9 cellular contexts compared by ENCODE assay signal in genomic region chr5:145237843-145238242, GRCh38.
DNase-seq lines count a peak whose midpoint lies in the region; ATAC-seq and TF ChIP-seq lines count a peak whose summit lies in the region.
"Had no signal": no experiment of that assay in that cellular context is flagged by ENCODE, and none has a peak within 500 bp of the region (broad histone marks: within the 10 kb centered on the region; RNA-seq: fewer than 3 reads in every experiment).

No MANE protein-coding gene starts in this region.

- H3K36me3 ChIP-seq in right atrium auricular region (no peaks in the 10 kb centered on the region), heart left ventricle (no peaks in the 10 kb centered on the region), brain microvascular endothelial cell (replicated peaks) (no peaks in the 10 kb centered on the region)

- H3K9me3 Mint-ChIP-seq in mesothelial cell of epicardium: no peaks in the 10 kb centered on the region
- H3K9me3 Mint-ChIP-seq: activated naive CD8-positive, alpha-beta T cell treated with anti-CD3 and anti-CD28 coated beads, Interleukin-2, amount 10 ng/mL, durations not matched to agents 7 days and 5 days had no signal

- no peaks in the 10 kb centered on the region for H3K36me3 Mint-ChIP-seq in mesothelial cell of epicardium
- H3K36me3 Mint-ChIP-seq: activated naive CD8-positive, alpha-beta T cell treated with anti-CD3 and anti-CD28 coated beads, Interleukin-2, amount 10 ng/mL, durations not matched to agents 7 days and 5 days had no signal

- H3K27me3 Mint-ChIP-seq in mesothelial cell of epicardium (ENCODE audit: low read depth): peaks cover 8% of the 10 kb centered on the region
- H3K27me3 Mint-ChIP-seq: activated naive CD8-positive, alpha-beta T cell treated with anti-CD3 and anti-CD28 coated beads, Interleukin-2, amount 10 ng/mL, durations not matched to agents 7 days and 5 days had no signal

- in situ Hi-C loops in brain microvascular endothelial cell (cut with HindIII; ENCODE audit: low pct_ligation_motif_present, low sequenced_read_pairs): no loop called here

- no peak overlapping the region for H3K4me3 ChIP-seq in right atrium auricular region
- H3K4me3 ChIP-seq in heart left ventricle: no peak overlapping the region
- H3K4me3 ChIP-seq in brain microvascular endothelial cell (ENCODE audit: low read depth, low read length): no peak overlapping the region

- no peaks in the 10 kb centered on the region for H3K4me1 ChIP-seq in right atrium auricular region
- no peaks in the 10 kb centered on the region for H3K4me1 ChIP-seq in heart left ventricle

- intact Hi-C loops in heart left ventricle (cut with DNase I): loop anchor here in 1 of 10 donors (10.0 kb wide), 1 partner anchor 1033 kb away; no protein-coding TSS in a partner anchor

- DNase-seq in right atrium auricular region (ENCODE audit: low spot score): no peak
- DNase-seq in heart left ventricle: no peak
- peak; percentile 55 for DNase-seq in NCI-H345 treated with DMSO at 0.1 percent for 48 hours (lab: John Stamatoyannopoulos, UW; ENCODE audit: unreplicated experiment)
- peak; percentile 53 for DNase-seq in brain microvascular endothelial cell
- no peak for DNase-seq in mesothelial cell of epicardium (ENCODE audit: low spot score in 2 of 2, unreplicated experiment in 2 of 2)
- DNase-seq in activated T-cell treated with anti-CD3 and anti-CD28 coated beads, Interleukin-2, amount 50 U/mL, for 48 hours: no peak
- DNase-seq: activated naive CD8-positive, alpha-beta T cell treated with anti-CD3 and anti-CD28 coated beads, Interleukin-2, amount 10 ng/mL, durations not matched to agents 7 days and 5 days had no signal

- H3K27me3 ChIP-seq in right atrium auricular region: no peaks in the 10 kb centered on the region
- no peaks in the 10 kb centered on the region for H3K27me3 ChIP-seq in heart left ventricle
- no peaks in the 10 kb centered on the region for H3K27me3 ChIP-seq in brain microvascular endothelial cell (replicated peaks)

- no peak overlapping the region for H3K4me3 Mint-ChIP-seq in mesothelial cell of epicardium
- H3K4me3 Mint-ChIP-seq: activated naive CD8-positive, alpha-beta T cell treated with anti-CD3 and anti-CD28 coated beads, Interleukin-2, amount 10 ng/mL, durations not matched to agents 7 days and 5 days had no signal

- H3K27ac ChIP-seq in right atrium auricular region (no peak overlapping the region), heart left ventricle (no peak overlapping the region), brain microvascular endothelial cell (no peak overlapping the region)

- WGBS in heart left ventricle, 4 donors: 6 to 26% (median 9%) methylated on average over 3 of the region's 3 CpGs

- ATAC-seq in heart left ventricle (no peak), HG03280 (IDR thresholded peaks at IDR 0.05; ENCODE audit: unreplicated experiment) (peak; percentile 70), HG03097 (IDR thresholded peaks at IDR 0.05; ENCODE audit: low FRiP score, unreplicated experiment) (no peak)

- no peak for TF ChIP-seq POLR2A in heart left ventricle (IDR thresholded peaks at IDR 0.05)

- peaks cover 4% of the 10 kb centered on the region for H3K4me1 Mint-ChIP-seq in mesothelial cell of epicardium
- H3K4me1 Mint-ChIP-seq: activated naive CD8-positive, alpha-beta T cell treated with anti-CD3 and anti-CD28 coated beads, Interleukin-2, amount 10 ng/mL, durations not matched to agents 7 days and 5 days had no signal

- H3K9me3 ChIP-seq in right atrium auricular region: no peaks in the 10 kb centered on the region
- no peaks in the 10 kb centered on the region for H3K9me3 ChIP-seq in heart left ventricle

- no peak overlapping the region for H3K27ac Mint-ChIP-seq in mesothelial cell of epicardium
- H3K27ac Mint-ChIP-seq: activated naive CD8-positive, alpha-beta T cell treated with anti-CD3 and anti-CD28 coated beads, Interleukin-2, amount 10 ng/mL, durations not matched to agents 7 days and 5 days had no signal

- peak; percentile 46 to 54 for TF ChIP-seq CTCF in right atrium auricular region (IDR thresholded peaks at IDR 0.05)
- peak in 6 of 12 donors; percentile 12 to 29 (median 22) for TF ChIP-seq CTCF in heart left ventricle (IDR thresholded peaks at IDR 0.05)
- peak; percentile 74 for TF ChIP-seq CTCF in brain microvascular endothelial cell (IDR thresholded peaks at IDR 0.05; ENCODE audit: low read depth, low read length, missing control alignments)
- peak; percentile 31 for TF ChIP-seq CTCF in mesothelial cell of epicardium (IDR thresholded peaks at IDR 0.05; ENCODE audit: unreplicated experiment)

Comparison
In these comparisons a context has a peak if more than half of its experiments do, and no peak if none do; other contexts are left out.
1. DNase-seq: peak in NCI-H345 treated with DMSO at 0.1 percent for 48 hours (single experiment) and brain microvascular endothelial cell (single experiment); none in right atrium auricular region (single experiment), heart left ventricle (0 of 5), mesothelial cell of epicardium (0 of 2) and activated T-cell treated with anti-CD3 and anti-CD28 coated beads, Interleukin-2, amount 50 U/mL, for 48 hours (0 of 2).